In genomic region chr5:72776684-72777083, GRCh38 we compare ENCODE assay signal across 37 cellular contexts.
"Had no signal": no experiment of that assay in that cellular context is flagged by ENCODE, and none has a peak within 500 bp of the region (broad histone marks: within the 10 kb centered on the region; RNA-seq: fewer than 3 reads in every experiment).

No MANE protein-coding gene starts in this region.

- H3K27me3 Mint-ChIP-seq: brain had no signal

- H3K4me1 Mint-ChIP-seq: activated B cell treated with CpG ODN at 0.5 μM for 24 hours; activated CD4-positive, alpha-beta T cell treated with anti-CD3 and anti-CD28 coated beads, Interleukin-2, amount 10 ng/mL, durations not matched to agents 24 days and 14 days; activated naive CD8-positive, alpha-beta T cell treated with anti-CD3 and anti-CD28 coated beads for 36 hours; activated T-helper 17 cell treated with anti-CD3 and anti-CD28 coated beads, Interleukin-2, amount 50 U/mL, for 72 hours; brain; central memory CD8-positive, alpha-beta T cell had no signal

- H3K27me3 ChIP-seq: ascending aorta, cardiac muscle cell had no signal

- H3K27ac ChIP-seq: ascending aorta, cardiac muscle cell, VCaP had no signal

- H3K4me1 ChIP-seq: ascending aorta had no signal

- H3K27ac Mint-ChIP-seq: activated B cell treated with CpG ODN at 0.5 μM for 24 hours; activated CD4-positive, alpha-beta memory T cell treated with anti-CD3 and anti-CD28 coated beads for 36 hours; activated CD4-positive, alpha-beta T cell treated with anti-CD3 and anti-CD28 coated beads, Interleukin-2, amount 10 ng/mL, durations not matched to agents 24 days and 14 days; activated CD8-positive, alpha-beta T cell treated with anti-CD3 and anti-CD28 coated beads for 36 hours; activated naive CD4-positive, alpha-beta T cell treated with anti-CD3 and anti-CD28 coated beads for 36 hours; activated naive CD4-positive, alpha-beta T cell treated with anti-CD3 and anti-CD28 coated beads, Interleukin-2, amount 50 U/mL, for 72 hours; activated naive CD8-positive, alpha-beta T cell treated with anti-CD3 and anti-CD28 coated beads for 36 hours; activated T-cell treated with anti-CD3 and anti-CD28 coated beads, Interleukin-2, amount 50 U/mL, for 72 hours; activated T-helper 1 cell treated with anti-CD3 and anti-CD28 coated beads, Interleukin-12 subunit alpha, Interleukin-12 subunit beta, Interleukin-2, Interleukin-4 antibody, amounts not matched to agents 30 ng/mL and 10 ng/mL and 1 ng/mL, durations not matched to agents 14 hours and 24 hours and 36 hours; activated T-helper 17 cell treated with anti-CD3 and anti-CD28 coated beads, Interleukin-2, amount 50 U/mL, for 72 hours; brain; T-helper 1 cell treated with Interleukin-12 subunit alpha and Interleukin-12 subunit beta and Interleukin-4 antibody, amounts not matched to agents 30 μg/mL and 1 μg/mL, for 36 hours; T-helper 2 cell treated with Interferon-gamma antibody and Interleukin-4, amounts not matched to agents 5 μg/mL and 100 μg/mL, for 36 hours had no signal

- DNase-seq: activated B cell treated with CpG ODN at 0.5 μM for 24 hours; activated CD4-positive, alpha-beta memory T cell treated with anti-CD3 and anti-CD28 coated beads for 36 hours; activated CD4-positive, alpha-beta T cell treated with anti-CD3 and anti-CD28 coated beads for 4 hours; activated CD4-positive, alpha-beta T cell treated with anti-CD3 and anti-CD28 coated beads, Interleukin-2, amount 10 ng/mL, durations not matched to agents 24 days and 14 days; activated CD4-positive, alpha-beta T cell treated with anti-CD3 and anti-CD28 coated beads, Interleukin-2, amount 50 U/mL, for 1 hour; activated CD4-positive, alpha-beta T cell treated with anti-CD3 and anti-CD28 coated beads, Interleukin-2, amount 50 U/mL, for 4 hours; activated CD4-positive, CD25-positive, alpha-beta regulatory T cell treated with anti-CD3 and anti-CD28 coated beads, Interleukin-2, amount 50 U/mL, for 72 hours; activated CD8-positive, alpha-beta memory T cell treated with anti-CD3 and anti-CD28 coated beads, Interleukin-2, amount 50 U/mL, for 4 hours; activated CD8-positive, alpha-beta T cell treated with anti-CD3 and anti-CD28 coated beads for 36 hours; activated effector memory CD4-positive, alpha-beta T cell treated with anti-CD3 and anti-CD28 coated beads, Interleukin-2, amount 50 U/mL, for 16 hours; activated gamma-delta T cell treated with Interleukin-2 at 50 U/mL for 16 hours; activated naive CD4-positive, alpha-beta T cell; activated naive CD4-positive, alpha-beta T cell treated with anti-CD3 and anti-CD28 coated beads for 36 hours; activated naive CD4-positive, alpha-beta T cell treated with anti-CD3 and anti-CD28 coated beads, Interleukin-2, amount 50 U/mL, for 16 hours; activated naive CD8-positive, alpha-beta T cell treated with anti-CD3 and anti-CD28 coated beads for 36 hours; activated T-cell treated with anti-CD3 and anti-CD28 coated beads for 4 hours; activated T-cell treated with anti-CD3 and anti-CD28 coated beads, Interleukin-2, amount 50 U/mL, for 1 hour; activated T-cell treated with anti-CD3 and anti-CD28 coated beads, Interleukin-2, amount 50 U/mL, for 4 hours; activated T-cell treated with anti-CD3 and anti-CD28 coated beads, Interleukin-2, amount 50 U/mL, for 72 hours; amygdala; anterior cingulate cortex; caudate nucleus; cerebellar nuclear complex; T-helper 1 cell; T-helper 2 cell; T-helper 9 cell had no signal

- H3K4me3 Mint-ChIP-seq: activated B cell treated with CpG ODN at 0.5 μM for 24 hours; activated CD4-positive, alpha-beta memory T cell treated with anti-CD3 and anti-CD28 coated beads for 36 hours; activated CD4-positive, alpha-beta T cell treated with anti-CD3 and anti-CD28 coated beads, Interleukin-2, amount 10 ng/mL, durations not matched to agents 24 days and 14 days; activated CD8-positive, alpha-beta T cell treated with anti-CD3 and anti-CD28 coated beads for 36 hours; activated naive CD4-positive, alpha-beta T cell treated with anti-CD3 and anti-CD28 coated beads for 36 hours; activated naive CD8-positive, alpha-beta T cell treated with anti-CD3 and anti-CD28 coated beads for 36 hours; activated T-cell treated with anti-CD3 and anti-CD28 coated beads, Interleukin-2, amount 50 U/mL, for 4 hours; activated T-cell treated with anti-CD3 and anti-CD28 coated beads, Interleukin-2, amount 50 U/mL, for 72 hours; activated T-helper 1 cell treated with anti-CD3 and anti-CD28 coated beads, Interleukin-12 subunit alpha, Interleukin-12 subunit beta, Interleukin-2, Interleukin-4 antibody, amounts not matched to agents 30 ng/mL and 10 ng/mL and 1 ng/mL, durations not matched to agents 14 hours and 24 hours and 36 hours; activated T-helper 17 cell treated with anti-CD3 and anti-CD28 coated beads, Interleukin-2, amount 50 U/mL, for 72 hours; brain; central memory CD8-positive, alpha-beta T cell; T-helper 1 cell treated with Interleukin-12 subunit alpha and Interleukin-12 subunit beta and Interleukin-4 antibody, amounts not matched to agents 30 μg/mL and 1 μg/mL, for 36 hours; T-helper 2 cell treated with Interferon-gamma antibody and Interleukin-4, amounts not matched to agents 5 μg/mL and 100 μg/mL, for 36 hours had no signal

- H3K36me3 ChIP-seq: ascending aorta, cardiac muscle cell had no signal

- ATAC-seq: activated CD8-positive, alpha-beta T cell treated with anti-CD3 and anti-CD28 coated beads for 36 hours; activated naive CD4-positive, alpha-beta T cell treated with anti-CD3 and anti-CD28 coated beads, Interleukin-2, amount 50 U/mL, for 72 hours; activated T-cell treated with anti-CD3 and anti-CD28 coated beads, Interleukin-2, amount 50 U/mL, for 4 hours; activated T-cell treated with anti-CD3 and anti-CD28 coated beads, Interleukin-2, amount 50 U/mL, for 72 hours; activated T-helper 17 cell treated with anti-CD3 and anti-CD28 coated beads, Interleukin-2, amount 50 U/mL, for 72 hours had no signal

- FAIRE-seq: TTC549 had no signal

- H3K4me3 ChIP-seq: ascending aorta, cardiac muscle cell had no signal
